19 cellular contexts compared by ENCODE assay signal in the genomic region with DNA sequence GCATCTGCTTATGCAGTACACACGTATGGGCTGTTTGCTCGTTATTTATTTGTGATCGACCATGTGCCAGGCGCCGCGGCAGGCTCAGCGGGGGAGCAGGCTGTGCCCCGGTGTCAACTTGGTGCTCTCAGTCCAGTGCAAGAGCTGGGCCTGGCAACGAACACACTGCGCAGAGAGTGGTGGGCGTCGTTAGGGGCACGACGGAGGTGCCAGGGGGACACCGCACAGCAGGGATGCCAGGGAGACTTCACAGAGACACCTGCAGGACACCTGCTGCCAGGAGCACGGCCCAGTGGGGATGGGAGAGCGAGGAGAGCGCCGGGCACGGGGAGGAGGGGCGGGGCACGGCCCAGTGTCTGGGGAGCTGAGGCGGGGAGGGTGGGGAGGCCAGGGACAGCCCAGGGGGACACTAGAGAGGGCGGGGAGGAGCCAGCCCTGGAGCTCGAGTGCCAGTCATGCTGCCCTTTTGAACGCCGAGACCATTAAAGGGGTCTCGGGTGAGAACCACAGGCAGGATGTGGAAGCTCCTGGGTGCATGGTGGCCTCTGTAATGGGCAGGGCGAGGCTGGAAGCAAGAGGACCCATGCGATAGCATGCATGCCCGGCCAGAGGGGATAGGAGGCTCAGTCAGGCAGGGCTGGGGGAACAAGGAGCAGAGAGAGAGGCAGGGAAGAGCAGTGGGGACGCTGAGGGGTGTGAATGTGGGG. TPM values are rescaled to one million over a fixed set of nuclear protein-coding genes. Genes with fewer than 3 reads are reported as not detected.
"Had no signal": no experiment of that assay in that cellular context is flagged by ENCODE, and none has a peak within 500 bp of the region (broad histone marks: within the 10 kb centered on the region; RNA-seq: fewer than 3 reads in every experiment).

No MANE protein-coding gene starts in this region.

- H3K27ac Mint-ChIP-seq: activated CD4-positive, alpha-beta memory T cell treated with anti-CD3 and anti-CD28 coated beads, Interleukin-2, amount 10 ng/mL, durations not matched to agents 7 days and 5 days; mesothelial cell of epicardium had no signal

- H3K4me1 Mint-ChIP-seq: activated CD4-positive, alpha-beta memory T cell treated with anti-CD3 and anti-CD28 coated beads, Interleukin-2, amount 10 ng/mL, durations not matched to agents 7 days and 5 days had no signal

- H3K4me3 ChIP-seq: prostate gland, right lobe of liver had no signal

- H3K36me3 Mint-ChIP-seq: brain, mesothelial cell of epicardium had no signal

- H3K4me3 Mint-ChIP-seq: activated CD4-positive, alpha-beta memory T cell treated with anti-CD3 and anti-CD28 coated beads, Interleukin-2, amount 10 ng/mL, durations not matched to agents 7 days and 5 days; central memory CD8-positive, alpha-beta T cell; mesothelial cell of epicardium had no signal

- H3K27me3 ChIP-seq: right lobe of liver had no signal

- H3K9me3 Mint-ChIP-seq: activated CD4-positive, alpha-beta memory T cell treated with anti-CD3 and anti-CD28 coated beads, Interleukin-2, amount 10 ng/mL, durations not matched to agents 7 days and 5 days; central memory CD8-positive, alpha-beta T cell had no signal

- H3K4me1 ChIP-seq: prostate gland had no signal

- H3K36me3 ChIP-seq: gastroesophageal sphincter, lower lobe of right lung, prostate gland, right lobe of liver had no signal

- DNase-seq: activated CD4-positive, alpha-beta memory T cell treated with anti-CD3 and anti-CD28 coated beads, Interleukin-2, amount 10 ng/mL, durations not matched to agents 7 days and 5 days; activated CD4-positive, alpha-beta T cell treated with anti-CD3 and anti-CD28 coated beads for 1 hour; activated CD8-positive, alpha-beta memory T cell treated with anti-CD3 and anti-CD28 coated beads, Interleukin-2, amount 50 U/mL, for 48 hours; activated naive CD4-positive, alpha-beta T cell treated with anti-CD3 and anti-CD28 coated beads, Interleukin-2, amount 50 U/mL, for 16 hours; amniotic stem cell; effector memory CD4-positive, alpha-beta T cell; naive thymus-derived CD8-positive, alpha-beta T cell; stimulated activated CD4-positive, alpha-beta T cell treated with anti-CD3 and anti-CD28 coated beads, Interleukin-2, amount 100 ng/mL, for 24 hours; stimulated activated naive CD4-positive, alpha-beta T cell; T1000; trophoblast cell had no signal

- H3K9me3 ChIP-seq: lower lobe of right lung, prostate gland, right lobe of liver had no signal

- H3K27ac ChIP-seq: gastroesophageal sphincter, lower lobe of right lung, prostate gland, right lobe of liver had no signal

RNA-seq across cellular contexts. Expression of gene LRCOL1, which starts 0.7 kb away (rescaled TPM):
- total RNA-seq: activated CD4-positive, alpha-beta memory T cell treated with anti-CD3 and anti-CD28 coated beads, Interleukin-2, amount 10 ng/mL, durations not matched to agents 7 days and 5 days; gastroesophageal sphincter; kidney epithelial cell; mesothelial cell of epicardium; naive thymus-derived CD8-positive, alpha-beta T cell had no signal

RNA-seq across cellular contexts. Expression of gene P2RX2, which starts 7.5 kb away (rescaled TPM):
- total RNA-seq: activated CD4-positive, alpha-beta memory T cell treated with anti-CD3 and anti-CD28 coated beads, Interleukin-2, amount 10 ng/mL, durations not matched to agents 7 days and 5 days; kidney epithelial cell; naive thymus-derived CD8-positive, alpha-beta T cell; right lobe of liver had no signal
